ENCODE assay signal across 18 cellular contexts in genomic region chr5:89350684-89351083, GRCh38.
"Had no signal": no experiment of that assay in that cellular context is flagged by ENCODE, and none has a peak within 500 bp of the region (broad histone marks: within the 10 kb centered on the region; RNA-seq: fewer than 3 reads in every experiment).

No MANE protein-coding gene starts in this region.

- H3K9me3 ChIP-seq: adrenal gland, left lung, neutrophil, tibial artery had no signal

- H3K36me3 ChIP-seq: adrenal gland, left lung, neutrophil, tibial artery had no signal

- H3K36me3 Mint-ChIP-seq: activated naive CD4-positive, alpha-beta T cell treated with anti-CD3 and anti-CD28 coated beads, Interleukin-2, amount 50 U/mL, for 24 hours; naive thymus-derived CD8-positive, alpha-beta T cell; stimulated activated effector memory CD8-positive, alpha-beta T cell treated with anti-CD3 and anti-CD28 coated beads, Interleukin-12 subunit alpha, Interleukin-12 subunit beta, amount 100 ng/mL, for 72 hours; WTC11 had no signal

- H3K4me1 ChIP-seq: adrenal gland, left lung had no signal

- H3K27ac ChIP-seq: adrenal gland, dorsolateral prefrontal cortex, left lung, neutrophil, tibial artery had no signal

- H3K27me3 ChIP-seq: adrenal gland, dorsolateral prefrontal cortex, left lung, neutrophil, tibial artery had no signal

- H3K4me3 ChIP-seq: adrenal gland, dorsolateral prefrontal cortex, left lung, tibial artery had no signal

- H3K27ac Mint-ChIP-seq: activated CD4-positive, alpha-beta memory T cell treated with anti-CD3 and anti-CD28 coated beads, Interleukin-2, amount 10 ng/mL, durations not matched to agents 7 days and 5 days; activated naive CD4-positive, alpha-beta T cell treated with anti-CD3 and anti-CD28 coated beads, Interleukin-2, amount 50 U/mL, for 24 hours; activated T-cell treated with anti-CD3 and anti-CD28 coated beads, Interleukin-2, amount 50 U/mL, for 24 hours; naive thymus-derived CD8-positive, alpha-beta T cell; stimulated activated effector memory CD8-positive, alpha-beta T cell treated with anti-CD3 and anti-CD28 coated beads, Interleukin-12 subunit alpha, Interleukin-12 subunit beta, amount 100 ng/mL, for 72 hours; WTC11 had no signal

- H3K4me3 Mint-ChIP-seq: activated CD4-positive, alpha-beta memory T cell treated with anti-CD3 and anti-CD28 coated beads, Interleukin-2, amount 10 ng/mL, durations not matched to agents 7 days and 5 days; activated naive CD4-positive, alpha-beta T cell treated with anti-CD3 and anti-CD28 coated beads, Interleukin-2, amount 50 U/mL, for 24 hours; activated T-cell treated with anti-CD3 and anti-CD28 coated beads, Interleukin-2, amount 50 U/mL, for 24 hours; naive thymus-derived CD8-positive, alpha-beta T cell; stimulated activated effector memory CD8-positive, alpha-beta T cell treated with anti-CD3 and anti-CD28 coated beads, Interleukin-12 subunit alpha, Interleukin-12 subunit beta, amount 100 ng/mL, for 72 hours; WTC11 had no signal

- H3K27me3 Mint-ChIP-seq: activated CD4-positive, alpha-beta memory T cell treated with anti-CD3 and anti-CD28 coated beads, Interleukin-2, amount 10 ng/mL, durations not matched to agents 7 days and 5 days; activated naive CD4-positive, alpha-beta T cell treated with anti-CD3 and anti-CD28 coated beads, Interleukin-2, amount 50 U/mL, for 24 hours; activated T-cell treated with anti-CD3 and anti-CD28 coated beads, Interleukin-2, amount 50 U/mL, for 24 hours had no signal

- H3K9me3 Mint-ChIP-seq: activated naive CD4-positive, alpha-beta T cell treated with anti-CD3 and anti-CD28 coated beads, Interleukin-2, amount 50 U/mL, for 24 hours; activated T-cell treated with anti-CD3 and anti-CD28 coated beads, Interleukin-2, amount 50 U/mL, for 24 hours; WTC11 had no signal

- ATAC-seq: left lung; naive thymus-derived CD8-positive, alpha-beta T cell; stimulated activated effector memory CD8-positive, alpha-beta T cell treated with anti-CD3 and anti-CD28 coated beads, Interleukin-12 subunit alpha, Interleukin-12 subunit beta, amount 100 ng/mL, for 72 hours; WTC11 had no signal

- FAIRE-seq: kidney, urothelium cell line had no signal

- H3K4me1 Mint-ChIP-seq: activated CD4-positive, alpha-beta memory T cell treated with anti-CD3 and anti-CD28 coated beads, Interleukin-2, amount 10 ng/mL, durations not matched to agents 7 days and 5 days; activated naive CD4-positive, alpha-beta T cell treated with anti-CD3 and anti-CD28 coated beads, Interleukin-2, amount 50 U/mL, for 24 hours; stimulated activated effector memory CD8-positive, alpha-beta T cell treated with anti-CD3 and anti-CD28 coated beads, Interleukin-12 subunit alpha, Interleukin-12 subunit beta, amount 100 ng/mL, for 72 hours had no signal

- DNase-seq: activated CD4-positive, alpha-beta memory T cell treated with anti-CD3 and anti-CD28 coated beads, Interleukin-2, amount 10 ng/mL, durations not matched to agents 7 days and 5 days; activated CD4-positive, alpha-beta T cell treated with anti-CD3 and anti-CD28 coated beads for 4 hours; activated effector memory CD4-positive, alpha-beta T cell treated with Interleukin-2 at 50 U/mL for 16 hours; activated T-cell treated with anti-CD3 and anti-CD28 coated beads, Interleukin-2, amount 50 U/mL, for 24 hours; adrenal gland; dorsolateral prefrontal cortex; erythroblast; hippocampal formation; kidney; left lung; naive thymus-derived CD8-positive, alpha-beta T cell; retina; tibial artery had no signal
